2 cellular contexts compared by ENCODE assay signal in genomic region chr1:212286437-212287131, GRCh38.
TF ChIP-seq lines count a peak whose summit lies in the region.

No MANE protein-coding gene starts in this region.

TF ChIP-seq in K562, 482 proteins besides CTCF, POLR2A, EP300 and RAD21 (continues in another document):
- TF ChIP-seq ZNF592 (IDR thresholded peaks at IDR 0.05) = 0 out of 2 replicates have a peak, but pooled peaks have one; percentile 24
- TF ChIP-seq RNF2 (IDR thresholded peaks at IDR 0.05) = no peak
- no peak for TF ChIP-seq GABPA (tag; conservative IDR thresholded peaks at IDR 0.05; ENCODE audit: low read depth)
- 0 out of 4 replicates have a peak, but pooled peaks of 1 of the 2 experiments have one; percentile 16 for TF ChIP-seq TBL1XR1 (IDR thresholded peaks at IDR 0.05; ENCODE audit: low read length in 2 of 2)
- TF ChIP-seq NBN (IDR thresholded peaks at IDR 0.05; ENCODE audit: low read depth) = 0 out of 2 replicates have a peak, but pooled peaks have one; percentile 16
- TF ChIP-seq AFF1 (IDR thresholded peaks at IDR 0.05; ENCODE audit: low read depth in 1 of 2, partially characterized antibody in 2 of 2) = peak in 1 of 2 experiments; percentile 16

TF ChIP-seq in HepG2, 621 proteins besides CTCF, POLR2A, EP300 and RAD21 (continues in another document):
- TF ChIP-seq TSC22D2 (CRISPR knock-in tag; IDR thresholded peaks at IDR 0.05; ENCODE audit: borderline replicate concordance) (no peak), KAT7 (CRISPR knock-in tag; IDR thresholded peaks at IDR 0.05; ENCODE audit: borderline replicate concordance) (no peak; the same call in 1 of the 2 replicates), RNF2 (conservative IDR thresholded peaks at IDR 0.05; ENCODE audit: low read depth) (no peak), IKZF1 (IDR thresholded peaks at IDR 0.05) (no peak), SYNCRIP (IDR thresholded peaks at IDR 0.05; ENCODE audit: insufficient read depth, low read depth, low read length) (no peak), NCOA2 (CRISPR knock-in tag; IDR thresholded peaks at IDR 0.05) (no peak), ZKSCAN5 (CRISPR knock-in tag; IDR thresholded peaks at IDR 0.05) (no peak), ZNF672 (CRISPR knock-in tag; IDR thresholded peaks at IDR 0.05) (no peak), ATF3 (CRISPR knock-in tag; IDR thresholded peaks at IDR 0.05) (0 out of 2 replicates have a peak, but pooled peaks have one; percentile 1), TGIF2 (CRISPR knock-in tag; IDR thresholded peaks at IDR 0.05) (0 out of 2 replicates have a peak, but pooled peaks have one; percentile 39), ZBTB26 (CRISPR knock-in tag; IDR thresholded peaks at IDR 0.05; ENCODE audit: borderline replicate concordance) (no peak), CSRNP1 (CRISPR knock-in tag; IDR thresholded peaks at IDR 0.05) (no peak), KDM5A (IDR thresholded peaks at IDR 0.05; ENCODE audit: borderline replicate concordance, low read length) (0 out of 2 replicates have a peak, but pooled peaks have one; percentile 34), ARID2 (CRISPR knock-in tag; IDR thresholded peaks at IDR 0.05; ENCODE audit: borderline replicate concordance) (0 out of 2 replicates have a peak, but pooled peaks have one; percentile 40), MEF2D (CRISPR knock-in tag; IDR thresholded peaks at IDR 0.05) (no peak), ZBTB1 (CRISPR knock-in tag; IDR thresholded peaks at IDR 0.05; ENCODE audit: borderline replicate concordance) (no peak), MTF2 (CRISPR knock-in tag; IDR thresholded peaks at IDR 0.05; ENCODE audit: borderline replicate concordance) (no peak), ZNF614 (CRISPR knock-in tag; IDR thresholded peaks at IDR 0.05; ENCODE audit: borderline replicate concordance) (no peak), THAP7 (CRISPR knock-in tag; IDR thresholded peaks at IDR 0.05) (0 out of 2 replicates have a peak, but pooled peaks have one; percentile 4), ATF4 (CRISPR knock-in tag; IDR thresholded peaks at IDR 0.05) (no peak), HNF1B (CRISPR knock-in tag; IDR thresholded peaks at IDR 0.05) (no peak), POGZ (CRISPR knock-in tag; IDR thresholded peaks at IDR 0.05) (0 out of 2 replicates have a peak, but pooled peaks have one; percentile 3), SOX6 (IDR thresholded peaks at IDR 0.05) (no peak), SOX6 (CRISPR knock-in tag; IDR thresholded peaks at IDR 0.05) (0 out of 2 replicates have a peak, but pooled peaks have one; percentile 1), KDM1A (CRISPR knock-in tag; IDR thresholded peaks at IDR 0.05) (no peak), ETV5 (CRISPR knock-in tag; IDR thresholded peaks at IDR 0.05; ENCODE audit: borderline replicate concordance) (0 out of 2 replicates have a peak, but pooled peaks have one; percentile 4), ZNF724P (CRISPR knock-in tag; IDR thresholded peaks at IDR 0.05; ENCODE audit: borderline replicate concordance) (no peak), ZNF121 (CRISPR knock-in tag; IDR thresholded peaks at IDR 0.05) (no peak), ZNF407 (CRISPR knock-in tag; IDR thresholded peaks at IDR 0.05; ENCODE audit: not compliant biosample characterization) (peak; percentile 16), PHB2 (IDR thresholded peaks at IDR 0.05; ENCODE audit: partially characterized antibody) (no peak), ARNT (IDR thresholded peaks at IDR 0.05) (no peak), ZNF382 (CRISPR knock-in tag; IDR thresholded peaks at IDR 0.05; ENCODE audit: borderline replicate concordance) (no peak), CEBPG (CRISPR knock-in tag; IDR thresholded peaks at IDR 0.05) (0 out of 2 replicates have a peak, but pooled peaks have one; percentile 4), ZNF597 (CRISPR knock-in tag; IDR thresholded peaks at IDR 0.05) (no peak), EEA1 (CRISPR knock-in tag; IDR thresholded peaks at IDR 0.05; ENCODE audit: borderline replicate concordance) (no peak), NR2F6 (IDR thresholded peaks at IDR 0.05) (no peak), NR2F6 (CRISPR knock-in tag; IDR thresholded peaks at IDR 0.05) (no peak), PTBP1 (IDR thresholded peaks at IDR 0.05; ENCODE audit: low read depth, low read length, poor library complexity, severe bottlenecking) (no peak), ZNF253 (CRISPR knock-in tag; IDR thresholded peaks at IDR 0.05; ENCODE audit: borderline replicate concordance) (no peak), TAF15 (IDR thresholded peaks at IDR 0.05; ENCODE audit: low read depth, low read length, poor library complexity, severe bottlenecking) (no peak), YY1 (IDR thresholded peaks at IDR 0.05; ENCODE audit: insufficient read depth, insufficient replicate concordance, low read depth, low read length) (no peak), ZC3H13 (CRISPR knock-in tag; IDR thresholded peaks at IDR 0.05) (no peak), ZEB1 (IDR thresholded peaks at IDR 0.05; ENCODE audit: insufficient replicate concordance, low read depth) (no peak), ZNF790 (CRISPR knock-in tag; IDR thresholded peaks at IDR 0.05; ENCODE audit: borderline replicate concordance) (no peak), YEATS2 (CRISPR knock-in tag; IDR thresholded peaks at IDR 0.05; ENCODE audit: borderline replicate concordance) (0 out of 2 replicates have a peak, but pooled peaks have one; percentile 9), ZNF292 (CRISPR knock-in tag; IDR thresholded peaks at IDR 0.05; ENCODE audit: borderline replicate concordance, low read depth) (peak; percentile 11), FOXO4 (CRISPR knock-in tag; conservative IDR thresholded peaks at IDR 0.05) (no peak), SCMH1 (CRISPR knock-in tag; IDR thresholded peaks at IDR 0.05; ENCODE audit: borderline replicate concordance) (no peak)
